1 cellular context compared by ENCODE assay signal in genomic region chr10:13500201-13500600, GRCh38.
TF ChIP-seq lines count a peak whose summit lies in the region.

No MANE protein-coding gene starts in this region.

TF ChIP-seq in HepG2, 621 proteins besides CTCF, POLR2A, EP300 and RAD21 (continued from another document):
- no peak for TF ChIP-seq POGK (CRISPR knock-in tag; conservative IDR thresholded peaks at IDR 0.05)
- no peak; the same call in 1 of the 2 replicates for TF ChIP-seq ARID4A (CRISPR knock-in tag; IDR thresholded peaks at IDR 0.05; ENCODE audit: borderline replicate concordance)
- TF ChIP-seq, protein P1, sequence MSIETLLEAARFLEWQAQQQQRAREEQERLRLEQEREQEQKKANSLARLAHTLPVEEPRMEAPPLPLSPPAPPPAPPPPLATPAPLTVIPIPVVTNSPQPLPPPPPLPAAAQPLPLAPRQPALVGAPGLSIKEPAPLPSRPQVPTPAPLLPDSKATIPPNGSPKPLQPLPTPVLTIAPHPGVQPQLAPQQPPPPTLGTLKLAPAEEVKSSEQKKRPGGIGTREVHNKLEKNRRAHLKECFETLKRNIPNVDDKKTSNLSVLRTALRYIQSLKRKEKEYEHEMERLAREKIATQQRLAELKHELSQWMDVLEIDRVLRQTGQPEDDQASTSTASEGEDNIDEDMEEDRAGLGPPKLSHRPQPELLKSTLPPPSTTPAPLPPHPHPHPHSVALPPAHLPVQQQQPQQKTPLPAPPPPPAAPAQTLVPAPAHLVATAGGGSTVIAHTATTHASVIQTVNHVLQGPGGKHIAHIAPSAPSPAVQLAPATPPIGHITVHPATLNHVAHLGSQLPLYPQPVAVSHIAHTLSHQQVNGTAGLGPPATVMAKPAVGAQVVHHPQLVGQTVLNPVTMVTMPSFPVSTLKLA (IDR thresholded peaks at IDR 0.05) = no peak
- TF ChIP-seq KLF12 (CRISPR knock-in tag; IDR thresholded peaks at IDR 0.05; ENCODE audit: borderline replicate concordance) = no peak
- TF ChIP-seq IKZF4 (CRISPR knock-in tag; IDR thresholded peaks at IDR 0.05; ENCODE audit: borderline replicate concordance, low read depth, not compliant biosample characterization) = no peak
- TF ChIP-seq GATAD2A (CRISPR knock-in tag; IDR thresholded peaks at IDR 0.05) = peak; percentile 81
- no peak for TF ChIP-seq HNRNPL (IDR thresholded peaks at IDR 0.05; ENCODE audit: low read depth, low read length)
- no peak for TF ChIP-seq ZNF549 (CRISPR knock-in tag; IDR thresholded peaks at IDR 0.05)
- TF ChIP-seq ZNF703 (CRISPR knock-in tag; IDR thresholded peaks at IDR 0.05; ENCODE audit: borderline replicate concordance) = no peak
- TF ChIP-seq MIXL1 (CRISPR knock-in tag; IDR thresholded peaks at IDR 0.05) = no peak
- no peak for TF ChIP-seq ZFP36L1 (CRISPR knock-in tag; IDR thresholded peaks at IDR 0.05)
- TF ChIP-seq ZFP36L2 (CRISPR knock-in tag; IDR thresholded peaks at IDR 0.05) = no peak
- no peak for TF ChIP-seq ZNF660 (CRISPR knock-in tag; IDR thresholded peaks at IDR 0.05; ENCODE audit: borderline replicate concordance, low read depth)
- no peak for TF ChIP-seq LCORL (IDR thresholded peaks at IDR 0.05)
- no peak for TF ChIP-seq LCORL (CRISPR knock-in tag; IDR thresholded peaks at IDR 0.05)
- TF ChIP-seq SAP130 (CRISPR knock-in tag; IDR thresholded peaks at IDR 0.05; ENCODE audit: low read depth) = 0 out of 2 replicates have a peak, but pooled peaks have one; percentile 29
- TF ChIP-seq, protein P2, sequence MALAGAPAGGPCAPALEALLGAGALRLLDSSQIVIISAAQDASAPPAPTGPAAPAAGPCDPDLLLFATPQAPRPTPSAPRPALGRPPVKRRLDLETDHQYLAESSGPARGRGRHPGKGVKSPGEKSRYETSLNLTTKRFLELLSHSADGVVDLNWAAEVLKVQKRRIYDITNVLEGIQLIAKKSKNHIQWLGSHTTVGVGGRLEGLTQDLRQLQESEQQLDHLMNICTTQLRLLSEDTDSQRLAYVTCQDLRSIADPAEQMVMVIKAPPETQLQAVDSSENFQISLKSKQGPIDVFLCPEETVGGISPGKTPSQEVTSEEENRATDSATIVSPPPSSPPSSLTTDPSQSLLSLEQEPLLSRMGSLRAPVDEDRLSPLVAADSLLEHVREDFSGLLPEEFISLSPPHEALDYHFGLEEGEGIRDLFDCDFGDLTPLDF (CRISPR knock-in tag; IDR thresholded peaks at IDR 0.05) = no peak
- TF ChIP-seq FIP1L1 (IDR thresholded peaks at IDR 0.05; ENCODE audit: borderline replicate concordance, insufficient read depth, low read depth, low read length) = no peak
- TF ChIP-seq ZNF138 (CRISPR knock-in tag; IDR thresholded peaks at IDR 0.05; ENCODE audit: low read depth) = no peak
- TF ChIP-seq, protein P3, sequence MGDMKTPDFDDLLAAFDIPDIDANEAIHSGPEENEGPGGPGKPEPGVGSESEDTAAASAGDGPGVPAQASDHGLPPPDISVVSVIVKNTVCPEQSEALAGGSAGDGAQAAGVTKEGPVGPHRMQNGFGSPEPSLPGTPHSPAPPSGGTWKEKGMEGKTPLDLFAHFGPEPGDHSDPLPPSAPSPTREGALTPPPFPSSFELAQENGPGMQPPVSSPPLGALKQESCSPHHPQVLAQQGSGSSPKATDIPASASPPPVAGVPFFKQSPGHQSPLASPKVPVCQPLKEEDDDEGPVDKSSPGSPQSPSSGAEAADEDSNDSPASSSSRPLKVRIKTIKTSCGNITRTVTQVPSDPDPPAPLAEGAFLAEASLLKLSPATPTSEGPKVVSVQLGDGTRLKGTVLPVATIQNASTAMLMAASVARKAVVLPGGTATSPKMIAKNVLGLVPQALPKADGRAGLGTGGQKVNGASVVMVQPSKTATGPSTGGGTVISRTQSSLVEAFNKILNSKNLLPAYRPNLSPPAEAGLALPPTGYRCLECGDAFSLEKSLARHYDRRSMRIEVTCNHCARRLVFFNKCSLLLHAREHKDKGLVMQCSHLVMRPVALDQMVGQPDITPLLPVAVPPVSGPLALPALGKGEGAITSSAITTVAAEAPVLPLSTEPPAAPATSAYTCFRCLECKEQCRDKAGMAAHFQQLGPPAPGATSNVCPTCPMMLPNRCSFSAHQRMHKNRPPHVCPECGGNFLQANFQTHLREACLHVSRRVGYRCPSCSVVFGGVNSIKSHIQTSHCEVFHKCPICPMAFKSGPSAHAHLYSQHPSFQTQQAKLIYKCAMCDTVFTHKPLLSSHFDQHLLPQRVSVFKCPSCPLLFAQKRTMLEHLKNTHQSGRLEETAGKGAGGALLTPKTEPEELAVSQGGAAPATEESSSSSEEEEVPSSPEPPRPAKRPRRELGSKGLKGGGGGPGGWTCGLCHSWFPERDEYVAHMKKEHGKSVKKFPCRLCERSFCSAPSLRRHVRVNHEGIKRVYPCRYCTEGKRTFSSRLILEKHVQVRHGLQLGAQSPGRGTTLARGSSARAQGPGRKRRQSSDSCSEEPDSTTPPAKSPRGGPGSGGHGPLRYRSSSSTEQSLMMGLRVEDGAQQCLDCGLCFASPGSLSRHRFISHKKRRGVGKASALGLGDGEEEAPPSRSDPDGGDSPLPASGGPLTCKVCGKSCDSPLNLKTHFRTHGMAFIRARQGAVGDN (CRISPR knock-in tag; IDR thresholded peaks at IDR 0.05) = peak; percentile 47; the same call in 1 of the 2 replicates
